ENCODE assay signal across 16 cellular contexts in the genomic region with DNA sequence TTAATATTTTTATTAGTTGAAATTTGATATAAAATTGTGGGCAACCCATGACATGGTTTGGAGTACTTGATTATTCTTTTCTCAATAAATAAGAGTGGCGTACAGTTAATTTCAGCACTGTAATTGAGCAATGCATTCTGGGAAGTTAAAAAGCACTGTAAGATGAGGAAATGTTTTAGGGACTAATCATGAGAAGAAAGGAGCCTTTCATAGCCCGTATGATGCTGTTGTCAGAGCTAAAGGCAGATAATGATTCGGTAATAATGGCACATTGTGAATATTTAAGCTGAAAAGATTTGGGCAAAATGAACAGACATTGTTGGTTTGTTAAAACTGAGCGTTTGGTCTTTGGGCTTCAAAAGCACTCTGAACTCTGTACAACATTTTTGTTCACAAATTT.
DNase-seq lines count a peak whose midpoint lies in the region; TF ChIP-seq lines count a peak whose summit lies in the region.
"Had no signal": no experiment of that assay in that cellular context is flagged by ENCODE, and none has a peak within 500 bp of the region (broad histone marks: within the 10 kb centered on the region; RNA-seq: fewer than 3 reads in every experiment).

No MANE protein-coding gene starts in this region.

- H3K27ac Mint-ChIP-seq in activated naive CD8-positive, alpha-beta T cell treated with anti-CD3 and anti-CD28 coated beads for 36 hours = no peak overlapping the region
- H3K27ac Mint-ChIP-seq: CD8-positive, alpha-beta memory T cell; immature natural killer cell had no signal

- H3K4me3 ChIP-seq in endocrine pancreas (ENCODE audit: control insufficient read depth, insufficient read depth, low read length) (peak overlapping the region; percentile 8), tibial nerve (peak overlapping the region in 1 of 4 donors; percentile 11)
- H3K4me3 ChIP-seq: gastrocnemius medialis had no signal

- H3K4me1 ChIP-seq in endocrine pancreas (ENCODE audit: control insufficient read depth, insufficient read depth, low read length) (no peaks in the 10 kb centered on the region), tibial nerve (peaks cover 0 to 71% (median 8%) of the 10 kb centered on the region in 4 donors)

- DNase-seq in NCI-H748 (lab: John Stamatoyannopoulos, UW; ENCODE audit: unreplicated experiment) (peak; percentile 11), NCI-H748 treated with DMSO at 0.1 percent for 48 hours (lab: John Stamatoyannopoulos, UW) (no peak), medulla oblongata (ENCODE audit: extremely low spot score) (peak; percentile 71), tibial nerve (ENCODE audit: low spot score in 2 of 2) (no peak), NCI-H446 treated with DMSO at 0.1 percent for 48 hours (lab: John Stamatoyannopoulos, UW) (no peak), NCI-H187 (lab: John Stamatoyannopoulos, UW) (no peak)
- no peak for DNase-seq in activated naive CD8-positive, alpha-beta T cell treated with anti-CD3 and anti-CD28 coated beads for 36 hours
- DNase-seq: activated CD4-positive, alpha-beta T cell treated with anti-CD3 and anti-CD28 coated beads for 4 hours; activated T-cell treated with anti-CD3 and anti-CD28 coated beads, Interleukin-2, amount 50 U/mL, for 1 hour; amniotic stem cell; CD8-positive, alpha-beta memory T cell; gastrocnemius medialis; immature natural killer cell; NCI-H510A; stimulated activated naive CD4-positive, alpha-beta T cell treated with Interleukin-2 at 50 U/mL for 16 hours had no signal

- no peak overlapping the region for H3K9ac ChIP-seq in endocrine pancreas (ENCODE audit: control insufficient read depth, insufficient read depth, low read length)

- WGBS in tibial nerve, 2 donors = 29 to 32% methylated on average over 4 of the region's 4 CpGs

- H3K36me3 ChIP-seq in endocrine pancreas (ENCODE audit: control insufficient read depth, insufficient read depth, low read length) = no peaks in the 10 kb centered on the region
- H3K36me3 ChIP-seq in tibial nerve = no peaks in the 10 kb centered on the region
- H3K36me3 ChIP-seq: gastrocnemius medialis had no signal

- H3K4me1 Mint-ChIP-seq in activated naive CD8-positive, alpha-beta T cell treated with anti-CD3 and anti-CD28 coated beads for 36 hours = no peaks in the 10 kb centered on the region
- H3K4me1 Mint-ChIP-seq: CD8-positive, alpha-beta memory T cell; immature natural killer cell had no signal

- H3K27me3 ChIP-seq in endocrine pancreas (ENCODE audit: control insufficient read depth, insufficient read depth, low read length) (no peaks in the 10 kb centered on the region), tibial nerve (no peaks in the 10 kb centered on the region)
- H3K27me3 ChIP-seq: gastrocnemius medialis had no signal

- no peaks in the 10 kb centered on the region for H3K36me3 Mint-ChIP-seq in activated naive CD8-positive, alpha-beta T cell treated with anti-CD3 and anti-CD28 coated beads for 36 hours
- H3K36me3 Mint-ChIP-seq: CD8-positive, alpha-beta memory T cell; immature natural killer cell had no signal

- H3K27me3 Mint-ChIP-seq in activated naive CD8-positive, alpha-beta T cell treated with anti-CD3 and anti-CD28 coated beads for 36 hours = no peaks in the 10 kb centered on the region

- H3K4me3 Mint-ChIP-seq in activated naive CD8-positive, alpha-beta T cell treated with anti-CD3 and anti-CD28 coated beads for 36 hours = no peak overlapping the region
- H3K4me3 Mint-ChIP-seq: CD8-positive, alpha-beta memory T cell; immature natural killer cell had no signal

- peak overlapping the region; percentile 7 to 79 (median 46) for H3K27ac ChIP-seq in tibial nerve

- no peak for TF ChIP-seq CTCF in tibial nerve (IDR thresholded peaks at IDR 0.05)

- TF ChIP-seq EP300 in tibial nerve (IDR thresholded peaks at IDR 0.05) = peak in 1 of 2 donors; percentile 66

- H3K9me3 ChIP-seq in endocrine pancreas (ENCODE audit: control insufficient read depth, low read length) = no peaks in the 10 kb centered on the region
- H3K9me3 ChIP-seq in tibial nerve = no peaks in the 10 kb centered on the region
- H3K9me3 ChIP-seq: gastrocnemius medialis had no signal

- no peaks in the 10 kb centered on the region for H3K9me3 Mint-ChIP-seq in activated naive CD8-positive, alpha-beta T cell treated with anti-CD3 and anti-CD28 coated beads for 36 hours
- H3K9me3 Mint-ChIP-seq: CD8-positive, alpha-beta memory T cell; immature natural killer cell had no signal

- no peak for TF ChIP-seq POLR2A in tibial nerve (IDR thresholded peaks at IDR 0.05)

Comparison
In these comparisons a context has a peak if more than half of its experiments do, and no peak if none do; other contexts are left out.
1. DNase-seq: peak in NCI-H748 (single experiment) and medulla oblongata (single experiment); none in NCI-H748 treated with DMSO at 0.1 percent for 48 hours (single experiment), tibial nerve (0 of 2), NCI-H446 treated with DMSO at 0.1 percent for 48 hours (single experiment), activated naive CD8-positive, alpha-beta T cell treated with anti-CD3 and anti-CD28 coated beads for 36 hours (single experiment) and NCI-H187 (0 of 2).